Comparison of ENCODE assay signal across 8 cellular contexts in genomic region chr10:93481931-93482834, GRCh38. TPM values are rescaled to one million over a fixed set of nuclear protein-coding genes. Genes with fewer than 3 reads are reported as not detected.
A peak's percentile ranks its signal among the peaks of the same experiment; 100 is the strongest.
DNase-seq lines count a peak whose midpoint lies in the region; ATAC-seq and TF ChIP-seq lines count a peak whose summit lies in the region.

A gene with protein sequence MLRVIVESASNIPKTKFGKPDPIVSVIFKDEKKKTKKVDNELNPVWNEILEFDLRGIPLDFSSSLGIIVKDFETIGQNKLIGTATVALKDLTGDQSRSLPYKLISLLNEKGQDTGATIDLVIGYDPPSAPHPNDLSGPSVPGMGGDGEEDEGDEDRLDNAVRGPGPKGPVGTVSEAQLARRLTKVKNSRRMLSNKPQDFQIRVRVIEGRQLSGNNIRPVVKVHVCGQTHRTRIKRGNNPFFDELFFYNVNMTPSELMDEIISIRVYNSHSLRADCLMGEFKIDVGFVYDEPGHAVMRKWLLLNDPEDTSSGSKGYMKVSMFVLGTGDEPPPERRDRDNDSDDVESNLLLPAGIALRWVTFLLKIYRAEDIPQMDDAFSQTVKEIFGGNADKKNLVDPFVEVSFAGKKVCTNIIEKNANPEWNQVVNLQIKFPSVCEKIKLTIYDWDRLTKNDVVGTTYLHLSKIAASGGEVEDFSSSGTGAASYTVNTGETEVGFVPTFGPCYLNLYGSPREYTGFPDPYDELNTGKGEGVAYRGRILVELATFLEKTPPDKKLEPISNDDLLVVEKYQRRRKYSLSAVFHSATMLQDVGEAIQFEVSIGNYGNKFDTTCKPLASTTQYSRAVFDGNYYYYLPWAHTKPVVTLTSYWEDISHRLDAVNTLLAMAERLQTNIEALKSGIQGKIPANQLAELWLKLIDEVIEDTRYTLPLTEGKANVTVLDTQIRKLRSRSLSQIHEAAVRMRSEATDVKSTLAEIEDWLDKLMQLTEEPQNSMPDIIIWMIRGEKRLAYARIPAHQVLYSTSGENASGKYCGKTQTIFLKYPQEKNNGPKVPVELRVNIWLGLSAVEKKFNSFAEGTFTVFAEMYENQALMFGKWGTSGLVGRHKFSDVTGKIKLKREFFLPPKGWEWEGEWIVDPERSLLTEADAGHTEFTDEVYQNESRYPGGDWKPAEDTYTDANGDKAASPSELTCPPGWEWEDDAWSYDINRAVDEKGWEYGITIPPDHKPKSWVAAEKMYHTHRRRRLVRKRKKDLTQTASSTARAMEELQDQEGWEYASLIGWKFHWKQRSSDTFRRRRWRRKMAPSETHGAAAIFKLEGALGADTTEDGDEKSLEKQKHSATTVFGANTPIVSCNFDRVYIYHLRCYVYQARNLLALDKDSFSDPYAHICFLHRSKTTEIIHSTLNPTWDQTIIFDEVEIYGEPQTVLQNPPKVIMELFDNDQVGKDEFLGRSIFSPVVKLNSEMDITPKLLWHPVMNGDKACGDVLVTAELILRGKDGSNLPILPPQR (N-terminal part only) (minus strand): TSS chr10:93482334. CDS start chr10:93482194, 140 bp downstream.

- peak in 1 of 2 donors; percentile 79 for TF ChIP-seq POLR2A in adrenal gland (IDR thresholded peaks at IDR 0.05)

- no peaks in the 10 kb centered on the region for H3K9me3 Mint-ChIP-seq in osteocyte (ENCODE audit: unreplicated experiment)

- peak within 1 kb of the TSS; percentile 32 for H3K4me3 ChIP-seq in Jurkat, Clone E6-1 (ENCODE audit: low read length)
- peak within 1 kb of the TSS; percentile 5 to 69 (median 31) for H3K4me3 ChIP-seq in adrenal gland

- peaks cover 47% of the 10 kb centered on the region for H3K4me1 Mint-ChIP-seq in osteocyte (ENCODE audit: unreplicated experiment)

- DNase-seq in DMS53 (lab: John Stamatoyannopoulos, UW) (peak; percentile 84), SHP77 treated with DMSO at 0.1 percent for 48 hours (lab: John Stamatoyannopoulos, UW) (peak; percentile 56), adrenal gland (peak; percentile 57 to 84 (median 69)), Right ventricle myocardium superior (peak; percentile 60), osteocyte (ENCODE audit: extremely low spot score, unreplicated experiment) (peak; percentile 90)
- DNase-seq in Jurkat, Clone E6-1 (ENCODE audit: low read depth, low spot score) = peak; percentile 54

- H3K9me3 ChIP-seq in adrenal gland (replicated peaks in 1 of 3) = no peaks in the 10 kb centered on the region

- peak within 1 kb of the TSS; percentile 99 for H3K27ac Mint-ChIP-seq in osteocyte (ENCODE audit: unreplicated experiment)

- H3K27me3 Mint-ChIP-seq in osteocyte (ENCODE audit: unreplicated experiment) = no peaks in the 10 kb centered on the region

- H3K36me3 ChIP-seq in adrenal gland (replicated peaks in 1 of 2) = no peaks in the 10 kb centered on the region

- peaks cover 2% of the 10 kb centered on the region for H3K36me3 Mint-ChIP-seq in osteocyte (ENCODE audit: unreplicated experiment)

- H3K27ac ChIP-seq in adrenal gland = peak within 1 kb of the TSS; percentile 19 to 94 (median 90)

- intact Hi-C loops in adrenal gland (cut with DNase I) = loop anchor here (2.0 to 5.0 kb wide), 2 partner anchors 105 kb away; no protein-coding TSS in a partner anchor
- intact Hi-C loops in Right ventricle myocardium superior (cut with DNase I) = loop anchor here (2.0 kb wide), 1 partner anchor 105 kb away; no protein-coding TSS in a partner anchor

- WGBS in adrenal gland, 4 donors = 1 to 2% (median 1%) methylated on average over 31 of the region's 31 CpGs

- H3K27me3 ChIP-seq in adrenal gland = no peaks in the 10 kb centered on the region

- peaks cover 0 to 11% of the 10 kb centered on the region in 2 donors for H3K4me1 ChIP-seq in adrenal gland (replicated peaks in 1 of 2)

- ATAC-seq in GM21515 (IDR thresholded peaks at IDR 0.05; ENCODE audit: unreplicated experiment) (peak; percentile 73), Right ventricle myocardium superior (ENCODE audit: poor library complexity) (peak; percentile 95), HG02623 (IDR thresholded peaks at IDR 0.05; ENCODE audit: unreplicated experiment) (no peak)

- peak within 1 kb of the TSS; percentile 96 for H3K4me3 Mint-ChIP-seq in osteocyte (ENCODE audit: unreplicated experiment)

- TF ChIP-seq CTCF in adrenal gland (IDR thresholded peaks at IDR 0.05) (peak; percentile 37 to 76 (median 71)), osteocyte (IDR thresholded peaks at IDR 0.05) (peak; percentile 72)

RNA-seq across cellular contexts. Expression of the gene that starts here (rescaled TPM):
- not detected for polyA plus RNA-seq in Jurkat, Clone E6-1 (2012; ENCODE audit: insufficient read depth, insufficient read length)
- total RNA-seq in adrenal gland (100 to 1,000 TPM in 1 of 8 donors, 10 to 100 TPM in 7; 36.7 to 119 (median 55.2) TPM), Right ventricle myocardium superior (30.4 TPM), osteocyte (470 and 517 TPM in 2 replicates)
- polyA plus RNA-seq in adrenal gland = 10 to 100 TPM in 2 of 3 donors, 1 to 10 TPM in 1; 9.0 to 22.9 (median 10.8) TPM
